In genomic region chrX:48003367-48003757, GRCh38 we compare ENCODE assay signal across 8 cellular contexts. TPM values are rescaled to one million over a fixed set of nuclear protein-coding genes. Genes with fewer than 3 reads are reported as not detected.
DNase-seq lines count a peak whose midpoint lies in the region; ATAC-seq, FAIRE-seq and TF ChIP-seq lines count a peak whose summit lies in the region.

No MANE protein-coding gene starts in this region.

- H3K27ac ChIP-seq in A549 (peak overlapping the region; percentile 81 to 94), Peyer's patch (peak overlapping the region; percentile 48 to 72 (median 60)), ectodermal cell (ENCODE audit: insufficient read depth, low read depth, low read length, poor library complexity, severe bottlenecking) (no peak overlapping the region), muscle layer of colon (ENCODE audit: low read depth, low read length) (peak overlapping the region; percentile 61)

- CTCF ChIA-PET in A549 (lab: Yijun Ruan, JAX) = no interaction called here

- DNase-seq in A549 (ENCODE audit: low read depth in 1 of 2, low spot score in 1 of 2) (peak in 1 of 2 experiments; percentile 4), Peyer's patch (peak in 2 of 3 donors; percentile 39 to 53), NCI-H82 treated with DMSO at 0.1 percent for 48 hours (lab: John Stamatoyannopoulos, UW; ENCODE audit: unreplicated experiment) (no peak), NCI-H1694 treated with DMSO at 0.1 percent for 48 hours (lab: John Stamatoyannopoulos, UW) (no peak), inferior parietal cortex (ENCODE audit: extremely low spot score) (no peak)

- no peak for TF ChIP-seq POLR2A in A549 (IDR thresholded peaks at IDR 0.05; ENCODE audit: low read length)
- TF ChIP-seq POLR2A in Peyer's patch (IDR thresholded peaks at IDR 0.05) = no peak

- H3K4me1 ChIP-seq in A549 (no peaks in the 10 kb centered on the region), Peyer's patch (no peaks in the 10 kb centered on the region), ectodermal cell (ENCODE audit: control insufficient read depth, insufficient read depth, low read length) (no peaks in the 10 kb centered on the region), muscle layer of colon (ENCODE audit: insufficient read depth, low read length) (peaks cover 6% of the 10 kb centered on the region)

- ATAC-seq in A549 (peak in 1 of 2 experiments; percentile 51; a peak in 3 of 6 replicates), GM19395 (IDR thresholded peaks at IDR 0.05; ENCODE audit: unreplicated experiment) (peak; percentile 34)

- 5% methylated on average over 7 of the region's 18 CpGs for WGBS in A549 (ENCODE audit: missing lambda C conversion rate)
- 1% methylated on average over 12 to 18 of the region's 18 CpGs for WGBS in ectodermal cell, 2 experiments

- TF ChIP-seq EP300 in A549 (IDR thresholded peaks at IDR 0.05) = no peak

- no peak for TF ChIP-seq RAD21 in A549 (conservative IDR thresholded peaks at IDR 0.05 in 1 of 2, IDR thresholded peaks at IDR 0.05 in 1 of 2)

- POLR2A ChIA-PET in A549 (lab: Yijun Ruan, JAX) = no interaction called here

- TF ChIP-seq CTCF in A549 (IDR thresholded peaks at IDR 0.05) = no peak
- no peak for TF ChIP-seq CTCF in Peyer's patch (IDR thresholded peaks at IDR 0.05)

- H3K4me2 ChIP-seq in A549 = peak overlapping the region; percentile 76

- no peaks in the 10 kb centered on the region for H3K27me3 ChIP-seq in Peyer's patch
- no peaks in the 10 kb centered on the region for H3K27me3 ChIP-seq in ectodermal cell (ENCODE audit: control insufficient read depth, insufficient read depth, low read length, poor library complexity, severe bottlenecking)
- H3K27me3 ChIP-seq in muscle layer of colon (ENCODE audit: control insufficient read depth in 1 of 2, insufficient read depth in 2 of 2, low read length in 2 of 2) = no peaks in the 10 kb centered on the region

- FAIRE-seq in A549 (lab: Jason Lieb, UNC) = no peak

- H3K9me3 ChIP-seq in A549 (peaks cover 7% of the 10 kb centered on the region; the same call in 1 of the 3 replicates), Peyer's patch (no peaks in the 10 kb centered on the region), ectodermal cell (ENCODE audit: control insufficient read depth, low read length) (no peaks in the 10 kb centered on the region), muscle layer of colon (ENCODE audit: low read length) (no peaks in the 10 kb centered on the region)

- H3K4me3 ChIP-seq in A549 = peak overlapping the region; percentile 62
- peak overlapping the region; percentile 38 to 60 (median 46) for H3K4me3 ChIP-seq in Peyer's patch
- H3K4me3 ChIP-seq in ectodermal cell (ENCODE audit: insufficient read depth, low read depth, low read length) = peak overlapping the region; percentile 62
- peak overlapping the region; percentile 78 for H3K4me3 ChIP-seq in muscle layer of colon (ENCODE audit: low read depth in 1 of 2, low read length in 2 of 2)

- H3K9ac ChIP-seq in muscle layer of colon (ENCODE audit: low read length) = peak overlapping the region; percentile 63

- H3K36me3 ChIP-seq in Peyer's patch = no peaks in the 10 kb centered on the region
- H3K36me3 ChIP-seq in ectodermal cell (ENCODE audit: control insufficient read depth, insufficient read depth, low read length) = no peaks in the 10 kb centered on the region
- H3K36me3 ChIP-seq in muscle layer of colon (ENCODE audit: insufficient read depth, low read length) = no peaks in the 10 kb centered on the region

TF ChIP-seq in A549, 52 proteins besides CTCF, POLR2A, EP300 and RAD21:
- TF ChIP-seq HEYL (CRISPR knock-in tag; IDR thresholded peaks at IDR 0.05) (no peak), PHF8 (IDR thresholded peaks at IDR 0.05; ENCODE audit: borderline replicate concordance, low read depth) (no peak), CHD2 (IDR thresholded peaks at IDR 0.05; ENCODE audit: low read length, partially characterized antibody) (no peak), HES2 (IDR thresholded peaks at IDR 0.05) (no peak), HOXB5 (CRISPR knock-in tag; IDR thresholded peaks at IDR 0.05) (no peak), RCOR1 (IDR thresholded peaks at IDR 0.05; ENCODE audit: low read depth, low read length) (no peak), EHF (CRISPR knock-in tag; IDR thresholded peaks at IDR 0.05) (no peak), FOSB (CRISPR knock-in tag; IDR thresholded peaks at IDR 0.05) (no peak), POLR2AphosphoS2 (conservative IDR thresholded peaks at IDR 0.05; ENCODE audit: low read length) (no peak)

RNA-seq across cellular contexts. Expression of gene ZNF182, which starts 0.4 kb away (rescaled TPM):
- polyA plus RNA-seq in A549 (2011; rRNA removed) = 5.1 and 5.5 TPM in 2 replicates
- polyA plus RNA-seq in A549 (2012; cell fraction: cytosol; rRNA removed) = 0.77 and 0.92 TPM in 2 replicates
- 1.1 and 1.4 TPM in 2 replicates for polyA plus RNA-seq in A549 (2012; cell fraction: nucleus; rRNA removed)
- polyA plus RNA-seq in A549 (2017; fragmentation: RNase III; extraction: RNeasy Plus Mini Kit Qiagen cat#74134 plus additional on column Dnase treatment) = 3.7 to 4.5 TPM (median 4.1 TPM) in 3 replicates
- polyA minus RNA-seq in A549 (2011; rRNA and poly(A)+ RNA removed) = 1.6 and 2.1 TPM in 2 replicates
- total RNA-seq in Peyer's patch = 10 to 100 TPM in 1 of 4 donors, 1 to 10 TPM in 3; 2.5 to 10.7 (median 6.6) TPM
- polyA plus RNA-seq in ectodermal cell (2013, experiment 1 of 4) = 9.3 TPM
- 9.5 TPM for polyA plus RNA-seq in ectodermal cell (2013, experiment 2 of 4)
- polyA plus RNA-seq in ectodermal cell (2013, experiment 3 of 4) = 8.5 TPM
- 8.7 TPM for polyA plus RNA-seq in ectodermal cell (2013, experiment 4 of 4)

RNA-seq across cellular contexts. Expression of gene SPACA5, which starts 3.4 kb away (rescaled TPM):
- polyA plus RNA-seq in A549 (2011; rRNA removed) = not detected in 2 replicates
- polyA plus RNA-seq in A549 (2012; cell fraction: cytosol; rRNA removed) = not detected in 2 replicates
- polyA plus RNA-seq in A549 (2012; cell fraction: nucleus; rRNA removed) = not detected in 2 replicates
- polyA plus RNA-seq in A549 (2017; fragmentation: RNase III; extraction: RNeasy Plus Mini Kit Qiagen cat#74134 plus additional on column Dnase treatment) = not detected in 3 replicates
- polyA minus RNA-seq in A549 (2011; rRNA and poly(A)+ RNA removed) = not detected in 2 replicates
- not detected for total RNA-seq in Peyer's patch
- polyA plus RNA-seq in ectodermal cell (2013, experiment 1 of 4) = not detected
- not detected for polyA plus RNA-seq in ectodermal cell (2013, experiment 2 of 4)
- not detected for polyA plus RNA-seq in ectodermal cell (2013, experiment 3 of 4)
- polyA plus RNA-seq in ectodermal cell (2013, experiment 4 of 4) = not detected

Comparison
In these comparisons a context has a peak if more than half of its experiments do, and no peak if none do; other contexts are left out.
1. DNase-seq: peak in Peyer's patch (2 of 3); none in NCI-H82 treated with DMSO at 0.1 percent for 48 hours (single experiment), NCI-H1694 treated with DMSO at 0.1 percent for 48 hours (single experiment) and inferior parietal cortex (single experiment).
2. Peak in every context shown above with its lines, with median percentiles within 50 percentile points of each other: H3K4me3 ChIP-seq.